Comparison of ENCODE assay signal across 8 cellular contexts in the genomic region with DNA sequence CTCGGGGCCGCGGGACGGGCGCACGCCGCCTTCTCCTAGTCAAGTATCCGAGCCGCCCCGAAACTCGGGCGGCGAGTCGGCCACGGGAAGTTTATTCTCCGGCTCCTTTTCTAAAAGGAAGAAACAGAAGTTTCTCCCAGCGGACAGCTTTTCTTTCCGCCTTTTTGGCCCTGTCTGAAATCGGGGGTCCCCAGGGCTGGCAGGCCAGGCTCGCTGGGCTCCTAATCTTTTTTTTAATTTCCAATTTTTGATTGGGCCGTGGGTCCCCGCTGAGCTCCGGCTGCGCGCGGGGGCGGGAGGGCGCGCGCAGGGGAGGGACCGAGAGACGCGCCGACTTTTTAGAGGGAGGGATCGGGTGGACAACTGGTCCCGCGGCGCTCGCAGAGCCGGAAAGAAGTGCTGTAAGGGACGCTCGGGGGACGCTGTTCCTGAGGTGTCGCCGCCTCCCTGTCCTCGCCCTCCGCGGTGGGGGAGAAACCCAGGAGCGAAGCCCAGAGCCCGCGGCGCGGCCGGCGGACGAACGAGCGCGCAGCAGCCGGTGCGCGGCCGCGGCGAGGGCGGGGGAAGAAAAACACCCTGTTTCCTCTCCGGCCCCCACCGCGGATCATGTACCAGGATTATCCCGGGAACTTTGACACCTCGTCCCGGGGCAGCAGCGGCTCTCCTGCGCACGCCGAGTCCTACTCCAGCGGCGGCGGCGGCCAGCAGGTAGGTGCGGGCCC.
A peak's percentile ranks its signal among the peaks of the same experiment; 100 is the strongest.
DNase-seq lines count a peak whose midpoint lies in the region; ATAC-seq and TF ChIP-seq lines count a peak whose summit lies in the region.

No MANE protein-coding gene starts in this region.

- H2AFZ ChIP-seq in parathyroid adenoma: peak overlapping the region; percentile 85

- H3K9me3 Mint-ChIP-seq in activated naive CD4-positive, alpha-beta T cell treated with anti-CD3 and anti-CD28 coated beads, Interleukin-2, amount 50 U/mL, for 24 hours: no peaks in the 10 kb centered on the region

- no peak overlapping the region for H3K4me3 Mint-ChIP-seq in activated naive CD4-positive, alpha-beta T cell treated with anti-CD3 and anti-CD28 coated beads, Interleukin-2, amount 50 U/mL, for 24 hours

- intact Hi-C loops in head of caudate nucleus (cut with DNase I): no loop called here

- no peaks in the 10 kb centered on the region for H3K9me3 ChIP-seq in parathyroid adenoma (ENCODE audit: control insufficient read depth, low read length)

- no peaks in the 10 kb centered on the region for H3K36me3 ChIP-seq in parathyroid adenoma (ENCODE audit: control insufficient read depth, insufficient read depth, low read length)

- peaks cover 21% of the 10 kb centered on the region for H3K4me1 Mint-ChIP-seq in activated naive CD4-positive, alpha-beta T cell treated with anti-CD3 and anti-CD28 coated beads, Interleukin-2, amount 50 U/mL, for 24 hours

- no peaks in the 10 kb centered on the region for H3K36me3 Mint-ChIP-seq in activated naive CD4-positive, alpha-beta T cell treated with anti-CD3 and anti-CD28 coated beads, Interleukin-2, amount 50 U/mL, for 24 hours

- H3K27ac Mint-ChIP-seq in activated naive CD4-positive, alpha-beta T cell treated with anti-CD3 and anti-CD28 coated beads, Interleukin-2, amount 50 U/mL, for 24 hours: peak overlapping the region; percentile 88

- H3K27ac ChIP-seq in parathyroid adenoma: peak overlapping the region; percentile 97

- peak overlapping the region; percentile 84 for H3K9ac ChIP-seq in parathyroid adenoma

- TF ChIP-seq CTCF in parathyroid adenoma (IDR thresholded peaks at IDR 0.05): no peak

- peaks cover 6% of the 10 kb centered on the region for H3K79me2 ChIP-seq in parathyroid adenoma

- peaks cover 12% of the 10 kb centered on the region for H3K4me1 ChIP-seq in parathyroid adenoma

- H3K27me3 Mint-ChIP-seq in activated naive CD4-positive, alpha-beta T cell treated with anti-CD3 and anti-CD28 coated beads, Interleukin-2, amount 50 U/mL, for 24 hours: no peaks in the 10 kb centered on the region

- H3K4me3 ChIP-seq in parathyroid adenoma (ENCODE audit: low read depth, low read length): peak overlapping the region; percentile 75

- no peaks in the 10 kb centered on the region for H3K27me3 ChIP-seq in parathyroid adenoma (ENCODE audit: control insufficient read depth, insufficient read depth, low read length)

- ATAC-seq in GM19023 (IDR thresholded peaks at IDR 0.05; ENCODE audit: unreplicated experiment): no peak

- peak; percentile 25 to 60 for DNase-seq in NCI-H524 (lab: John Stamatoyannopoulos, UW)
- DNase-seq in NCI-H524 treated with DMSO at 0.1 percent for 48 hours (lab: John Stamatoyannopoulos, UW): no peak
- peak; percentile 74 for DNase-seq in OCI-M1 (lab: John Stamatoyannopoulos, UW)
- DNase-seq in head of caudate nucleus: peak in 35 of 42 donors; percentile 15 to 64 (median 36)
- no peak for DNase-seq in HPDE6-E6E7 (ENCODE audit: extremely low spot score)

- H3K4me2 ChIP-seq in parathyroid adenoma (ENCODE audit: low read length): peak overlapping the region; percentile 76

Comparison
In these comparisons a context has a peak if more than half of its experiments do, and no peak if none do; other contexts are left out.
1. DNase-seq: peak in NCI-H524 (2 of 2), OCI-M1 (single experiment) and head of caudate nucleus (35 of 42); none in NCI-H524 treated with DMSO at 0.1 percent for 48 hours (single experiment) and HPDE6-E6E7 (single experiment).